In the genomic region with DNA sequence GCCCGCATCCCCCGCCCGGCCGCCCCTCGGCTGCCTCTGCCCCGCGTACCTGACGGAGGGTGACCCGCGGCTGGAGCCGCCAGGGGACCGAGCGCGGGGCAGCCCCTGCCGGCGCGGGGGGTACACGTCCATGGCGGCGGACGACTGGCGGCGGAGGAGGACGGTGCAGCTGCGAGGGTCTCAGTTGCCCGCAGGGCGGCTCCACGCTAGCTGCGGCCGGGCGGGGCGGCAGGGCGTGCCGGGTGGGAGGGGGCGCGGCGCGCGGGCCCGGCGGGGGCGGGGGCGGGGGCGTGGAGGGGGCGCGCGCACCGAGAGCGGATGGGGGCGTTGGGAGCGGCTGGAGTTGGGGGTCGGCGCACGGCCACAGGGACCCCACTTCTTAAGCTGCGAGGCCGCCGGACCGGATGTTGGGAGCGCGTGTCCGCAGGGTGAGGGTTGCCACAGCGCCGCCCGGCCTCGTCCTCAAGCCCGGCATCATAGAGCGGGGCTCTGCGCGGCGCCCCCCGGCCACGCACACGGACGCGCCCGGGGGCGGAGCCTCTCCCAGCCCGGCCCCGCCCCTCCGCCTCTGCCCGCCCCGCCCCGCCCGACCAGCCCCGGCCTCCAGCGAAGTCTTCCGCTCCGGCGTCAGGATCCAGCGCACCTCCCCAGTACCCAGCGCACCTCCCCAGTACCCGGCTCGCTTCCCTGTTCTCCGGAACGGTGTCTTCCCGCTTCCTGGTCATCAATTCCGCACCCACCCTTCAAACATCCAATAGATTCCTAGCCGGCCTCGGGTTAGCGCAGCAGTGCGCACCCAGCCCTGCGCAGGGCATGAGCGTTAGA, we compare ENCODE assay signal across 8 cellular contexts.
DNase-seq lines count a peak whose midpoint lies in the region; ATAC-seq and TF ChIP-seq lines count a peak whose summit lies in the region.

A gene (minus strand): TSS at position 244 of the 825 bp plus-strand sequence. CDS start 112 bp downstream, at position 132.

- no peaks in the 10 kb centered on the region for H3K9me3 ChIP-seq in effector memory CD4-positive, alpha-beta T cell (ENCODE audit: control insufficient read depth, low read length)

- DNase-seq in GM12865 (ENCODE audit: low read depth) (peak; percentile 68), NCI-H524 (lab: John Stamatoyannopoulos, UW) (peak; percentile 80 to 83), medulla oblongata (ENCODE audit: extremely low spot score) (peak; percentile 79)
- DNase-seq in activated CD8-positive, alpha-beta memory T cell treated with anti-CD3 and anti-CD28 coated beads for 24 hours: peak; percentile 89
- peak; percentile 55 to 65 (median 60) for DNase-seq in effector memory CD4-positive, alpha-beta T cell
- peak; percentile 38 to 60 (median 49) for DNase-seq in stimulated activated CD4-positive, alpha-beta T cell treated with anti-CD3 and anti-CD28 coated beads, TNF-alpha, amount 100 ng/mL, for 4 hours (ENCODE audit: low read depth in 3 of 3)

- H3K36me3 ChIP-seq in effector memory CD4-positive, alpha-beta T cell (ENCODE audit: control insufficient read depth, insufficient read depth, low read length): no peaks in the 10 kb centered on the region

- peak within 1 kb of the TSS; percentile 89 for H3K4me3 ChIP-seq in GM12865 (ENCODE audit: low read depth, low read length)
- H3K4me3 ChIP-seq in effector memory CD4-positive, alpha-beta T cell (ENCODE audit: insufficient read depth, low read depth, low read length, poor library complexity, severe bottlenecking): peak within 1 kb of the TSS; percentile 93

- peak within 1 kb of the TSS; percentile 73 for H3K27ac ChIP-seq in effector memory CD4-positive, alpha-beta T cell (ENCODE audit: insufficient read depth, low read length, poor library complexity, severe bottlenecking)

- H3K27me3 ChIP-seq in effector memory CD4-positive, alpha-beta T cell (replicated peaks; ENCODE audit: control insufficient read depth, insufficient read depth, low read length, poor library complexity, severe bottlenecking): no peaks in the 10 kb centered on the region

- H3K4me1 ChIP-seq in effector memory CD4-positive, alpha-beta T cell (ENCODE audit: control insufficient read depth, insufficient read depth, low read length, poor library complexity, severe bottlenecking): peaks cover 12% of the 10 kb centered on the region

- peak; percentile 58 for ATAC-seq in HG03045 (IDR thresholded peaks at IDR 0.05; ENCODE audit: unreplicated experiment)
- no peak for ATAC-seq in GM21825 (IDR thresholded peaks at IDR 0.05; ENCODE audit: unreplicated experiment)

- TF ChIP-seq CTCF in GM12865 (IDR thresholded peaks at IDR 0.05; ENCODE audit: insufficient read depth, low read depth, low read length, missing control alignments): peak; percentile 25
